In genomic region chr12:58819345-58819744, GRCh38 we compare ENCODE assay signal across 16 cellular contexts.
DNase-seq lines count a peak whose midpoint lies in the region; ATAC-seq and TF ChIP-seq lines count a peak whose summit lies in the region.
"Had no signal": no experiment of that assay in that cellular context is flagged by ENCODE, and none has a peak within 500 bp of the region (broad histone marks: within the 10 kb centered on the region; RNA-seq: fewer than 3 reads in every experiment).

No MANE protein-coding gene starts in this region.

- no peaks in the 10 kb centered on the region for H3K36me3 Mint-ChIP-seq in WTC11
- H3K36me3 Mint-ChIP-seq: CD8-positive, alpha-beta T cell had no signal

- ATAC-seq in WTC11 (peak; percentile 100), heart right ventricle (peak in 6 of 8 donors; percentile 30 to 80 (median 46))
- ATAC-seq: CD8-positive, alpha-beta T cell had no signal

- H3K4me1 Mint-ChIP-seq in WTC11, result peaks cover 11% of the 10 kb centered on the region

- H3K27ac ChIP-seq in heart right ventricle (no peak overlapping the region), liver (ENCODE audit: low read depth in 1 of 2, low read length in 2 of 2) (no peak overlapping the region)
- H3K27ac ChIP-seq: GM23248 had no signal

- TF ChIP-seq CTCF in WTC11 (IDR thresholded peaks at IDR 0.05) (no peak), heart right ventricle (IDR thresholded peaks at IDR 0.05) (peak in 2 of 9 donors; percentile 15 to 21), liver (IDR thresholded peaks at IDR 0.05; ENCODE audit: low read depth, low read length, missing input control) (no peak)

- no peak overlapping the region for H3K9ac ChIP-seq in liver (ENCODE audit: low read depth in 1 of 2, low read length in 2 of 2)
- H3K9ac ChIP-seq: GM23248 had no signal

- WGBS in heart right ventricle, 2 donors, result 60 to 61% methylated on average over 9 of the region's 9 CpGs
- WGBS in liver, result 60% methylated on average over 9 of the region's 9 CpGs

- peak; percentile 65 to 80 for TF ChIP-seq RAD21 in liver (IDR thresholded peaks at IDR 0.05)

- DNase-seq in WTC11 (ENCODE audit: low spot score), result peak; percentile 63
- DNase-seq in heart right ventricle, result peak in 1 of 2 donors; percentile 24
- peak; percentile 34 for DNase-seq in retina
- no peak for DNase-seq in NCI-H2196 (lab: John Stamatoyannopoulos, UW; ENCODE audit: unreplicated experiment)
- no peak for DNase-seq in SW 1271 (lab: John Stamatoyannopoulos, UW)
- DNase-seq in NCI-H1105 (lab: John Stamatoyannopoulos, UW), result no peak
- DNase-seq: CD8-positive, alpha-beta T cell; GF-D8; MG63; NCI-H1105 treated with DMSO at 0.1 percent for 48 hours; NCI-H2029; NCI-H226; NCI-H526 treated with DMSO at 0.1 percent for 48 hours had no signal

- POLR2A ChIA-PET in WTC11 (lab: Charles Lee), result interaction anchor here (1.5 kb wide), 1 partner anchor 15 kb away, joined by 4 read pairs; no protein-coding TSS in a partner anchor

- intact Hi-C loops in heart right ventricle (cut with DNase I), result loop anchor here in 1 of 10 donors (10.0 kb wide), 1 partner anchor 55 kb away; no protein-coding TSS in a partner anchor

- H3K9me3 ChIP-seq in heart right ventricle, result no peaks in the 10 kb centered on the region
- no peaks in the 10 kb centered on the region for H3K9me3 ChIP-seq in liver (ENCODE audit: control insufficient read depth in 4 of 4, low read length in 3 of 4)
- H3K9me3 ChIP-seq: MG63 had no signal

- H3K36me3 ChIP-seq in heart right ventricle, result no peaks in the 10 kb centered on the region
- H3K36me3 ChIP-seq in liver (ENCODE audit: control insufficient read depth in 4 of 4, insufficient read depth in 3 of 4, low read depth in 1 of 4, low read length in 3 of 4), result no peaks in the 10 kb centered on the region
- H3K36me3 ChIP-seq: MG63 had no signal

- H3K4me1 ChIP-seq in heart right ventricle (peaks cover 0 to 3% (median 0%) of the 10 kb centered on the region in 9 donors), liver (ENCODE audit: control insufficient read depth in 4 of 4, insufficient read depth in 4 of 4, low read length in 3 of 4) (peaks cover 0 to 13% (median 8%) of the 10 kb centered on the region in 4 donors)

- no peak overlapping the region for H3K27ac Mint-ChIP-seq in WTC11
- H3K27ac Mint-ChIP-seq: CD8-positive, alpha-beta T cell had no signal

- no peaks in the 10 kb centered on the region for H3K9me3 Mint-ChIP-seq in WTC11
- H3K9me3 Mint-ChIP-seq: CD8-positive, alpha-beta T cell had no signal

- no peak overlapping the region for H3K4me3 Mint-ChIP-seq in WTC11
- H3K4me3 Mint-ChIP-seq: CD8-positive, alpha-beta T cell had no signal

- CTCF ChIA-PET in WTC11 (lab: Charles Lee), result interaction anchor here (0.7 to 2.5 kb wide), 11 partner anchors 10 to 836 kb away, joined by 3 to 27 read pairs (median 3); no protein-coding TSS in a partner anchor

- no peak overlapping the region for H3K4me3 ChIP-seq in heart right ventricle
- no peak overlapping the region for H3K4me3 ChIP-seq in liver (ENCODE audit: low read depth in 1 of 3, low read length in 3 of 3)
- H3K4me3 ChIP-seq: GM23248, MG63, SK-N-MC had no signal

- H3K27me3 Mint-ChIP-seq in WTC11 (ENCODE audit: low read depth), result no peaks in the 10 kb centered on the region

- H3K27me3 ChIP-seq in heart right ventricle (no peaks in the 10 kb centered on the region), liver (ENCODE audit: control insufficient read depth in 4 of 4, insufficient read depth in 4 of 4, low read length in 3 of 4) (no peaks in the 10 kb centered on the region)
- H3K27me3 ChIP-seq: MG63 had no signal

TF ChIP-seq in WTC11, 78 proteins besides CTCF, POLR2A, EP300 and RAD21 (continues in another document):
- TF ChIP-seq JAZF1 (CRISPR knock-in tag; IDR thresholded peaks at IDR 0.05), result no peak
- no peak for TF ChIP-seq ZNF219 (CRISPR knock-in tag; IDR thresholded peaks at IDR 0.05; ENCODE audit: borderline replicate concordance)
- TF ChIP-seq IRF1 (CRISPR knock-in tag; IDR thresholded peaks at IDR 0.05), result no peak
- no peak for TF ChIP-seq ZNF423 (CRISPR knock-in tag; IDR thresholded peaks at IDR 0.05)
- TF ChIP-seq ERG (CRISPR knock-in tag; IDR thresholded peaks at IDR 0.05), result no peak
- TF ChIP-seq ESRRA (CRISPR knock-in tag; IDR thresholded peaks at IDR 0.05; ENCODE audit: borderline replicate concordance), result no peak

TF ChIP-seq in liver, 16 proteins besides CTCF, POLR2A, EP300 and RAD21:
- TF ChIP-seq YY1 (IDR thresholded peaks at IDR 0.05) (no peak), JUND (IDR thresholded peaks at IDR 0.05) (no peak), SP1 (IDR thresholded peaks at IDR 0.05) (peak; percentile 59), FOXA2 (IDR thresholded peaks at IDR 0.05) (no peak), REST (IDR thresholded peaks at IDR 0.05) (peak; percentile 13), NR2F2 (IDR thresholded peaks at IDR 0.05) (no peak), HNF4A (conservative IDR thresholded peaks at IDR 0.05) (peak; percentile 65 to 71), RXRA (IDR thresholded peaks at IDR 0.05) (peak; percentile 42 to 72)

Comparison
In these comparisons a context has a peak if more than half of its experiments do, and no peak if none do; other contexts are left out.
1. DNase-seq: peak in WTC11 (single experiment) and retina (single experiment); none in NCI-H2196 (single experiment), SW 1271 (0 of 2) and NCI-H1105 (single experiment).